In genomic region chr7:116122972-116123595, GRCh38 we compare ENCODE assay signal across 8 cellular contexts.
A peak's percentile ranks its signal among the peaks of the same experiment; 100 is the strongest.
DNase-seq lines count a peak whose midpoint lies in the region; ATAC-seq, FAIRE-seq and TF ChIP-seq lines count a peak whose summit lies in the region.

No MANE protein-coding gene starts in this region.

- no peak overlapping the region for H3K4me3 Mint-ChIP-seq in activated CD8-positive, alpha-beta T cell treated with anti-CD3 and anti-CD28 coated beads for 36 hours
- no peak overlapping the region for H3K4me3 Mint-ChIP-seq in activated CD8-positive, alpha-beta T cell treated with anti-CD3 and anti-CD28 coated beads, Interleukin-2, amount 10 ng/mL, durations not matched to agents 7 days and 5 days

- no peaks in the 10 kb centered on the region for H3K27me3 ChIP-seq in small intestine (ENCODE audit: control insufficient read depth in 2 of 2, insufficient read depth in 2 of 2, low read length in 2 of 2)

- no peak for FAIRE-seq in small intestine (lab: Jason Lieb, UNC)

- ATAC-seq in activated CD8-positive, alpha-beta T cell treated with anti-CD3 and anti-CD28 coated beads for 36 hours = no peak
- no peak for ATAC-seq in activated CD8-positive, alpha-beta T cell treated with anti-CD3 and anti-CD28 coated beads, Interleukin-2, amount 10 ng/mL, durations not matched to agents 7 days and 5 days
- peak; percentile 72 for ATAC-seq in HG03442 (IDR thresholded peaks at IDR 0.05; ENCODE audit: unreplicated experiment)

- H3K4me3 ChIP-seq in fibroblast of pulmonary artery (replicated peaks; ENCODE audit: low read depth, low read length) (no peak overlapping the region), small intestine (ENCODE audit: low read depth in 1 of 2, low read length in 2 of 2) (no peak overlapping the region), coronary artery (no peak overlapping the region)

- H3K36me3 Mint-ChIP-seq in activated CD8-positive, alpha-beta T cell treated with anti-CD3 and anti-CD28 coated beads for 36 hours (ENCODE audit: low read depth) = no peaks in the 10 kb centered on the region
- H3K36me3 Mint-ChIP-seq in activated CD8-positive, alpha-beta T cell treated with anti-CD3 and anti-CD28 coated beads, Interleukin-2, amount 10 ng/mL, durations not matched to agents 7 days and 5 days (ENCODE audit: low read depth) = no peaks in the 10 kb centered on the region

- peak; percentile 52 for TF ChIP-seq CTCF in activated CD8-positive, alpha-beta T cell treated with anti-CD3 and anti-CD28 coated beads for 36 hours (IDR thresholded peaks at IDR 0.05)
- peak; percentile 85 for TF ChIP-seq CTCF in fibroblast of pulmonary artery (IDR thresholded peaks at IDR 0.05; ENCODE audit: low read length, missing control alignments)
- no peak for TF ChIP-seq CTCF in coronary artery (IDR thresholded peaks at IDR 0.05)

- H3K36me3 ChIP-seq in small intestine (ENCODE audit: control insufficient read depth in 2 of 2, insufficient read depth in 2 of 2, low read length in 2 of 2) = no peaks in the 10 kb centered on the region

- 19 to 42% (median 38%) methylated on average over 3 of the region's 3 CpGs for WGBS in small intestine, 3 donors

- H3K9me3 Mint-ChIP-seq in activated CD8-positive, alpha-beta T cell treated with anti-CD3 and anti-CD28 coated beads for 36 hours = peaks cover 5% of the 10 kb centered on the region
- H3K9me3 Mint-ChIP-seq in activated CD8-positive, alpha-beta T cell treated with anti-CD3 and anti-CD28 coated beads, Interleukin-2, amount 10 ng/mL, durations not matched to agents 7 days and 5 days (ENCODE audit: insufficient read depth) = peaks cover 6% of the 10 kb centered on the region

- no peaks in the 10 kb centered on the region for H3K4me1 ChIP-seq in small intestine (ENCODE audit: control insufficient read depth in 2 of 2, insufficient read depth in 1 of 2, low read depth in 1 of 2, low read length in 1 of 2)

- CTCF ChIA-PET in activated CD8-positive, alpha-beta T cell treated with anti-CD3 and anti-CD28 coated beads for 36 hours (lab: Charles Lee) = interaction anchor here (0.9 to 1.0 kb wide), 2 partner anchors 15 to 20 kb away, joined by 3 to 4 read pairs; no protein-coding TSS in a partner anchor
- CTCF ChIA-PET in activated CD8-positive, alpha-beta T cell treated with anti-CD3 and anti-CD28 coated beads, Interleukin-2, amount 10 ng/mL, durations not matched to agents 7 days and 5 days (lab: Charles Lee) = interaction anchor here (1.1 to 1.7 kb wide), 2 partner anchors 10 kb away, joined by 3 to 7 read pairs; no protein-coding TSS in a partner anchor

- no peak overlapping the region for H3K27ac ChIP-seq in small intestine (ENCODE audit: low read depth in 1 of 2, low read length in 1 of 2)
- no peak overlapping the region for H3K27ac ChIP-seq in coronary artery

- no peaks in the 10 kb centered on the region for H3K4me1 Mint-ChIP-seq in activated CD8-positive, alpha-beta T cell treated with anti-CD3 and anti-CD28 coated beads for 36 hours (ENCODE audit: low read depth)
- no peaks in the 10 kb centered on the region for H3K4me1 Mint-ChIP-seq in activated CD8-positive, alpha-beta T cell treated with anti-CD3 and anti-CD28 coated beads, Interleukin-2, amount 10 ng/mL, durations not matched to agents 7 days and 5 days (ENCODE audit: low read depth)

- intact Hi-C loops in activated CD8-positive, alpha-beta T cell treated with anti-CD3 and anti-CD28 coated beads for 36 hours (cut with micrococcal nuclease) = no loop called here

- no peak overlapping the region for H3K27ac Mint-ChIP-seq in activated CD8-positive, alpha-beta T cell treated with anti-CD3 and anti-CD28 coated beads for 36 hours
- no peak overlapping the region for H3K27ac Mint-ChIP-seq in activated CD8-positive, alpha-beta T cell treated with anti-CD3 and anti-CD28 coated beads, Interleukin-2, amount 10 ng/mL, durations not matched to agents 7 days and 5 days

- peaks cover 6% of the 10 kb centered on the region for H3K27me3 Mint-ChIP-seq in activated CD8-positive, alpha-beta T cell treated with anti-CD3 and anti-CD28 coated beads for 36 hours
- peaks cover 25% of the 10 kb centered on the region for H3K27me3 Mint-ChIP-seq in activated CD8-positive, alpha-beta T cell treated with anti-CD3 and anti-CD28 coated beads, Interleukin-2, amount 10 ng/mL, durations not matched to agents 7 days and 5 days (ENCODE audit: low read depth)

- peak; percentile 22 for DNase-seq in activated CD8-positive, alpha-beta T cell treated with anti-CD3 and anti-CD28 coated beads for 36 hours
- no peak for DNase-seq in activated CD8-positive, alpha-beta T cell treated with anti-CD3 and anti-CD28 coated beads, Interleukin-2, amount 10 ng/mL, durations not matched to agents 7 days and 5 days
- DNase-seq in RPMI8226 (peak; percentile 40), fibroblast of pulmonary artery (ENCODE audit: low read depth) (peak; percentile 78), small intestine (peak; percentile 14), NCI-H226 (no peak), coronary artery (ENCODE audit: low spot score) (no peak)

- POLR2A ChIA-PET in activated CD8-positive, alpha-beta T cell treated with anti-CD3 and anti-CD28 coated beads for 36 hours (lab: Charles Lee) = no interaction called here
- POLR2A ChIA-PET in activated CD8-positive, alpha-beta T cell treated with anti-CD3 and anti-CD28 coated beads, Interleukin-2, amount 10 ng/mL, durations not matched to agents 7 days and 5 days (lab: Charles Lee) = no interaction called here

- no peaks in the 10 kb centered on the region for H3K9me3 ChIP-seq in small intestine (ENCODE audit: control insufficient read depth, low read depth)

Comparison
In these comparisons a context has a peak if more than half of its experiments do, and no peak if none do; other contexts are left out.
1. DNase-seq: peak in activated CD8-positive, alpha-beta T cell treated with anti-CD3 and anti-CD28 coated beads for 36 hours (single experiment), RPMI8226 (single experiment), fibroblast of pulmonary artery (single experiment) and small intestine (single experiment); none in activated CD8-positive, alpha-beta T cell treated with anti-CD3 and anti-CD28 coated beads, Interleukin-2, amount 10 ng/mL, durations not matched to agents 7 days and 5 days (single experiment), NCI-H226 (single experiment) and coronary artery (single experiment).